ENCODE assay signal across 8 cellular contexts in the genomic region with DNA sequence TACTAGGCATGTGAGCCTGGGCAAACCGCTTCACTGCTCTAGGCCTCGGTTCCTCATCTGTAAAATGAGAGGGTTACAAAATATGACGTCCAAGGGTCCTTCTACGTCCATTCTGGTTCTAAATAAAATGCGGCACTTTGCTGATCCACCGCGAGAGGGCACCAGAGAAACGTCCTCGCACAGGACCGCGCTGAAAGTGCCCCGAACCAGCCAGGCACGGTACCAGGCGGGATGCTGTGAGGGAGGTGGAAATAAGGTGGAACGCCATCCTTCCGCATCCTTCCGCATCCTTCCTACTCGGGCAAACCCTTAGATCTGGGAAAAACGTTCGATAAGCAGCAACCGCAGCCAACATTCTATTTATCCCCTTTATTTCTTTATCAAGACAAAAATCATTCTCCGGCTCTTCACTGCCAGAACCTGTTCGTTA.
DNase-seq lines count a peak whose midpoint lies in the region; ATAC-seq and TF ChIP-seq lines count a peak whose summit lies in the region.

No MANE protein-coding gene starts in this region.

- H3K4me1 ChIP-seq in A673 (ENCODE audit: insufficient read depth, low read length, poor library complexity, severe bottlenecking) (no peaks in the 10 kb centered on the region), testis (no peaks in the 10 kb centered on the region)

- in situ Hi-C loops in KBM-7 (cut with MboI; ENCODE audit: low pct_unique_long_range_greater_than_20kb, low sequenced_read_pairs): no loop called here

- TF ChIP-seq POLR2A in testis (IDR thresholded peaks at IDR 0.05): no peak

- H3K36me3 ChIP-seq in A673 (ENCODE audit: insufficient read depth, low read length, poor library complexity, severe bottlenecking): no peaks in the 10 kb centered on the region
- H3K36me3 ChIP-seq in testis (ENCODE audit: low read depth, missing control alignments): no peaks in the 10 kb centered on the region

- H3K4me3 ChIP-seq in A673 (ENCODE audit: low read depth, low read length, poor library complexity, severe bottlenecking) (no peak overlapping the region), testis (no peak overlapping the region)

- H3K27me3 ChIP-seq in A673 (replicated peaks; ENCODE audit: insufficient read depth, low read depth, low read length, poor library complexity): no peaks in the 10 kb centered on the region
- no peaks in the 10 kb centered on the region for H3K27me3 ChIP-seq in testis

- TF ChIP-seq CTCF in A673 (conservative IDR thresholded peaks at IDR 0.05; ENCODE audit: low read depth, low read length) (peak; percentile 92), omental fat pad (IDR thresholded peaks at IDR 0.05) (no peak), testis (IDR thresholded peaks at IDR 0.05) (peak; percentile 65 to 93 (median 85))

- no TSS peak for BruUV-seq in A673 (replicated peaks; lab: Mats Ljungman, UMichigan)

- H3K36me3 Mint-ChIP-seq in activated T-cell treated with anti-CD3 and anti-CD28 coated beads, Interleukin-2, amount 50 U/mL, for 24 hours (ENCODE audit: low read depth): peaks cover 3% of the 10 kb centered on the region

- H3K4me3 Mint-ChIP-seq in activated T-cell treated with anti-CD3 and anti-CD28 coated beads, Interleukin-2, amount 50 U/mL, for 24 hours: peak overlapping the region; percentile 31

- no peak overlapping the region for H3K27ac ChIP-seq in A673 (ENCODE audit: low read depth, low read length, poor library complexity, severe bottlenecking)
- no peak overlapping the region for H3K27ac ChIP-seq in testis

- peaks cover 24% of the 10 kb centered on the region for H3K4me1 Mint-ChIP-seq in activated T-cell treated with anti-CD3 and anti-CD28 coated beads, Interleukin-2, amount 50 U/mL, for 24 hours (ENCODE audit: low read depth)

- intact Hi-C loops in A673 (cut with micrococcal nuclease; ENCODE audit: unreplicated experiment) (loop anchor here (2.0 to 5.0 kb wide), 3 partner anchors 82 to 504 kb away; no protein-coding TSS in a partner anchor), testis (cut with DNase I; ENCODE audit: low total_unique reads) (loop anchor here (10.0 kb wide), 1 partner anchor 506 kb away; no protein-coding TSS in a partner anchor)

- ATAC-seq in GM18511 (IDR thresholded peaks at IDR 0.05; ENCODE audit: unreplicated experiment) (peak; percentile 77), omental fat pad (ENCODE audit: low FRiP score) (peak; percentile 68)

- CTCF ChIA-PET in A673 (lab: Charles Lee): no interaction called here

- WGBS in testis, 2 donors: 5 to 7% methylated on average over 22 to 23 of the region's 23 CpGs

- H3K9me3 ChIP-seq in A673 (ENCODE audit: low read depth, low read length, poor library complexity, severe bottlenecking) (no peaks in the 10 kb centered on the region), testis (no peaks in the 10 kb centered on the region)

- POLR2A ChIA-PET in A673 (lab: Charles Lee; ENCODE audit: low non-redundant PET): no interaction called here

- peak; percentile 62 for DNase-seq in A673 (ENCODE audit: low spot score)
- peak; percentile 68 for DNase-seq in KBM-7
- DNase-seq in activated T-cell treated with anti-CD3 and anti-CD28 coated beads, Interleukin-2, amount 50 U/mL, for 24 hours: peak; percentile 82
- DNase-seq in fibroblast of peridontal ligament (ENCODE audit: extremely low read depth): peak; percentile 64
- DNase-seq in omental fat pad (ENCODE audit: low spot score): peak; percentile 34
- peak; percentile 85 for DNase-seq in testis

- H3K9me3 Mint-ChIP-seq in activated T-cell treated with anti-CD3 and anti-CD28 coated beads, Interleukin-2, amount 50 U/mL, for 24 hours: no peaks in the 10 kb centered on the region

- peaks cover 6% of the 10 kb centered on the region for H3K27me3 Mint-ChIP-seq in activated T-cell treated with anti-CD3 and anti-CD28 coated beads, Interleukin-2, amount 50 U/mL, for 24 hours

- no peak overlapping the region for H3K27ac Mint-ChIP-seq in activated T-cell treated with anti-CD3 and anti-CD28 coated beads, Interleukin-2, amount 50 U/mL, for 24 hours

TF ChIP-seq in PFSK-1, 5 proteins besides CTCF, POLR2A, EP300 and RAD21:
- TF ChIP-seq SIN3A (IDR thresholded peaks at IDR 0.05; ENCODE audit: borderline replicate concordance, insufficient read depth, low read length): no peak
- peak; percentile 31 for TF ChIP-seq FOXP2 (optimal IDR thresholded peaks at IDR 0.05; ENCODE audit: borderline replicate concordance, extremely low read depth, extremely low read length, insufficient read depth)

Comparison
In these comparisons a context has a peak if more than half of its experiments do, and no peak if none do; other contexts are left out.
1. DNase-seq: peak in every context shown above with its lines; median percentile 85 in testis; 82 in activated T-cell treated with anti-CD3 and anti-CD28 coated beads, Interleukin-2, amount 50 U/mL, for 24 hours; 68 in KBM-7; 64 in fibroblast of peridontal ligament; 62 in A673; 34 in omental fat pad.
2. CTCF ChIP-seq: peak in A673 (single experiment) and testis (3 of 3); none in omental fat pad (0 of 3).